Comparison of ENCODE assay signal across 27 cellular contexts in genomic region chr7:157565981-157566630, GRCh38.
"Had no signal": no experiment of that assay in that cellular context is flagged by ENCODE, and none has a peak within 500 bp of the region (broad histone marks: within the 10 kb centered on the region; RNA-seq: fewer than 3 reads in every experiment).

No MANE protein-coding gene starts in this region.

- ATAC-seq: activated CD4-positive, alpha-beta T cell treated with anti-CD3 and anti-CD28 coated beads for 36 hours; esophagus mucosa; T-helper 17 cell had no signal

- DNase-seq: activated B cell treated with CpG ODN at 0.5 μM for 24 hours; activated CD4-positive, alpha-beta T cell treated with anti-CD3 and anti-CD28 coated beads for 36 hours; activated CD4-positive, alpha-beta T cell treated with anti-CD3 and anti-CD28 coated beads, Interleukin-2, amount 50 U/mL, for 4 hours; activated naive CD4-positive, alpha-beta T cell treated with Interleukin-2 at 50 U/mL for 16 hours; activated T-cell treated with anti-CD3 and anti-CD28 coated beads, Interleukin-2, amount 50 U/mL, for 48 hours; amygdala; central memory CD4-positive, alpha-beta T cell; effector memory CD4-positive, alpha-beta T cell; glutamatergic neuron; immature natural killer cell; kidney glomerular epithelial cell; left ventricle myocardium inferior; mammary epithelial cell; stimulated activated CD4-positive, alpha-beta T cell treated with anti-CD3 and anti-CD28 coated beads, Interleukin-2, amount 100 ng/mL, for 48 hours; stimulated activated naive CD4-positive, alpha-beta T cell; T-helper 17 cell had no signal

- H3K9me3 Mint-ChIP-seq: activated B cell treated with CpG ODN at 0.5 μM for 24 hours, immature natural killer cell, nephron, type B pancreatic cell had no signal

- H3K4me3 ChIP-seq: hepatocyte, left ventricle myocardium inferior, prostate gland, right atrium auricular region, skin epidermis, thoracic aorta, vagina had no signal

- H3K27me3 Mint-ChIP-seq: activated B cell treated with CpG ODN at 0.5 μM for 24 hours; activated CD4-positive, alpha-beta T cell treated with anti-CD3 and anti-CD28 coated beads for 36 hours; brain; T-helper 17 cell; type B pancreatic cell had no signal

- H3K27ac Mint-ChIP-seq: activated B cell treated with CpG ODN at 0.5 μM for 24 hours; activated CD4-positive, alpha-beta T cell treated with anti-CD3 and anti-CD28 coated beads for 36 hours; mesothelial cell of epicardium; T-helper 17 cell; type B pancreatic cell had no signal

- H3K4me1 ChIP-seq: prostate gland had no signal

- H3K9me3 ChIP-seq: left ventricle myocardium inferior, prostate gland, right atrium auricular region, thoracic aorta, vagina had no signal

- H3K36me3 Mint-ChIP-seq: mesothelial cell of epicardium had no signal

- H3K27me3 ChIP-seq: hepatocyte, right atrium auricular region, vagina had no signal

- H3K36me3 ChIP-seq: left ventricle myocardium inferior, prostate gland, right atrium auricular region, thoracic aorta, vagina had no signal

- H3K4me3 Mint-ChIP-seq: activated B cell treated with CpG ODN at 0.5 μM for 24 hours; activated CD4-positive, alpha-beta T cell treated with anti-CD3 and anti-CD28 coated beads for 36 hours; mesothelial cell of epicardium; T-helper 17 cell; type B pancreatic cell had no signal

- H3K27ac ChIP-seq: hepatocyte, left ventricle myocardium inferior, prostate gland, right atrium auricular region, skin epidermis, thoracic aorta, vagina had no signal
